ENCODE assay signal across 8 cellular contexts in genomic region chr1:89994231-89994804, GRCh38. TPM values are rescaled to one million over a fixed set of nuclear protein-coding genes. Genes with fewer than 3 reads are reported as not detected.
DNase-seq lines count a peak whose midpoint lies in the region; ATAC-seq and TF ChIP-seq lines count a peak whose summit lies in the region.

No MANE protein-coding gene starts in this region.

- no peaks in the 10 kb centered on the region for H3K36me3 Mint-ChIP-seq in mesothelial cell of epicardium

- H3K4me3 ChIP-seq in cardiac muscle cell (peak overlapping the region; percentile 84), vagina (peak overlapping the region; percentile 64 to 91)

- no peak for DNase-seq in cardiac muscle cell (ENCODE audit: low read depth in 1 of 2, low spot score in 1 of 2)
- DNase-seq in cardiac septum (ENCODE audit: low spot score) = no peak
- DNase-seq in caudate nucleus (lab: John Stamatoyannopoulos, UW) = peak in 1 of 61 donors; percentile 21
- DNase-seq in mesothelial cell of epicardium (ENCODE audit: low spot score in 2 of 2, unreplicated experiment in 2 of 2) = no peak
- no peak for DNase-seq in vagina (ENCODE audit: extremely low spot score in 2 of 2)
- DNase-seq in kidney tubule cell (ENCODE audit: low spot score) = no peak

- H3K27me3 ChIP-seq in cardiac muscle cell (no peaks in the 10 kb centered on the region), vagina (no peaks in the 10 kb centered on the region)

- H3K4me1 Mint-ChIP-seq in mesothelial cell of epicardium = peaks cover 37% of the 10 kb centered on the region

- H3K4me1 ChIP-seq in cardiac muscle cell (ENCODE audit: low read depth) = peaks cover 34% of the 10 kb centered on the region
- H3K4me1 ChIP-seq in vagina = peaks cover 36% of the 10 kb centered on the region

- H3K36me3 ChIP-seq in cardiac muscle cell = no peaks in the 10 kb centered on the region
- no peaks in the 10 kb centered on the region for H3K36me3 ChIP-seq in vagina

- TF ChIP-seq CTCF in cardiac muscle cell (IDR thresholded peaks at IDR 0.05; ENCODE audit: low read depth, low read length) (no peak), mesothelial cell of epicardium (IDR thresholded peaks at IDR 0.05; ENCODE audit: unreplicated experiment) (no peak), vagina (IDR thresholded peaks at IDR 0.05) (no peak)

- ATAC-seq in HG03520 (IDR thresholded peaks at IDR 0.05; ENCODE audit: unreplicated experiment) = no peak
- no peak for ATAC-seq in GM19395 (IDR thresholded peaks at IDR 0.05; ENCODE audit: unreplicated experiment)

- no peaks in the 10 kb centered on the region for H3K9me3 Mint-ChIP-seq in mesothelial cell of epicardium

- H3K27ac Mint-ChIP-seq in mesothelial cell of epicardium = peak overlapping the region; percentile 95

- no peaks in the 10 kb centered on the region for H3K9me3 ChIP-seq in cardiac muscle cell (ENCODE audit: low read depth)
- no peaks in the 10 kb centered on the region for H3K9me3 ChIP-seq in vagina

- no peak for TF ChIP-seq POLR2A in vagina (IDR thresholded peaks at IDR 0.05)

- peak overlapping the region; percentile 95 for H3K4me3 Mint-ChIP-seq in mesothelial cell of epicardium

- H3K27ac ChIP-seq in cardiac muscle cell (peak overlapping the region; percentile 97), caudate nucleus (ENCODE audit: low read depth, low read length) (peak overlapping the region; percentile 8), vagina (peak overlapping the region; percentile 96)

- intact Hi-C loops in cardiac septum (cut with DNase I) = loop anchor here (10.0 kb wide), 1 partner anchor 360 kb away; the partner anchor contains the start of gene LRRC8C
- intact Hi-C loops in vagina (cut with DNase I) = loop anchor here (5.0 kb wide), 1 partner anchor 192 kb away; no protein-coding TSS in a partner anchor

- no peaks in the 10 kb centered on the region for H3K27me3 Mint-ChIP-seq in mesothelial cell of epicardium (ENCODE audit: low read depth)

RNA-seq across cellular contexts. Expression of gene ZNF326, which starts 0.6 kb away (rescaled TPM):
- total RNA-seq in cardiac muscle cell (9.2 and 16.5 TPM in 2 replicates), cardiac septum (14.0 TPM), mesothelial cell of epicardium (50.9 to 57.3 TPM (median 56.0 TPM) in 3 replicates), vagina (12.8 TPM)
- 27.9 and 36.1 TPM in 2 replicates for polyA plus RNA-seq in cardiac muscle cell

Comparison
In these comparisons a context has a peak if more than half of its experiments do, and no peak if none do; other contexts are left out.
1. H3K27ac ChIP-seq: peak in every context shown above with its lines; median percentile 97 in cardiac muscle cell; 96 in vagina; 8 in caudate nucleus.